18 cellular contexts compared by ENCODE assay signal in the genomic region with DNA sequence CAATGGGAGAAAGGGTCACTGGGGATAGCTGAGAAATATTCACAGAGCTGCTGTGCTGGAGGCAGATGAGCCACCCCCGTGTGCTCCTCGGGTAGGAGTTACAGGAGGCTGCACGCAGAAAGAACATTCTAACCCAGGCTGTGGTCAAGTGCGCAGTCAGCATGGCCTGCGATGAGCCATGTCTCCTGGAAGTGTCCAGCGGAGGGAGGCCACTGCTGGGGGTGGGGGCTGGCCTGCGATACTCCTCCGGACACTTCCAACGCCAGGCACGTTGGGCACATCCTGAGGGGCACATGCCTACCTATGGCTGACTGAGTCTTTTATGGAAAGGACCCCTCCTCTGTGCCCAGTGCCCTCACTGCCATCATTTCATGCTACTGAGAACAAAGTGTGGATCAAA.
"Had no signal": no experiment of that assay in that cellular context is flagged by ENCODE, and none has a peak within 500 bp of the region (broad histone marks: within the 10 kb centered on the region; RNA-seq: fewer than 3 reads in every experiment).

No MANE protein-coding gene starts in this region.

- ATAC-seq: activated CD4-positive, CD25-positive, alpha-beta regulatory T cell treated with anti-CD3 and anti-CD28 coated beads, Interleukin-2, amount 50 U/mL, for 24 hours; esophagus mucosa; left cardiac atrium; right lobe of liver; stimulated activated naive B cell treated with anti-CD40 and anti-IgM and Interleukin-4, amounts not matched to agents 10 μg/mL and 1 μg/mL and 100 μg/mL, for 72 hours had no signal

- DNase-seq: activated CD4-positive, alpha-beta memory T cell treated with anti-CD3 and anti-CD28 coated beads, Interleukin-2, amount 10 ng/mL, durations not matched to agents 7 days and 5 days; activated CD4-positive, alpha-beta T cell treated with anti-CD3 and anti-CD28 coated beads, Interleukin-2, amount 10 ng/mL, durations not matched to agents 24 days and 14 days; activated effector memory CD4-positive, alpha-beta T cell treated with anti-CD3 and anti-CD28 coated beads, Interleukin-2, amount 50 U/mL, for 16 hours; activated naive CD4-positive, alpha-beta T cell treated with anti-CD3 and anti-CD28 coated beads, Interleukin-2, amount 10 ng/mL, durations not matched to agents 7 days and 5 days; activated T-cell treated with anti-CD3 and anti-CD28 coated beads for 4 hours; amygdala; dermis blood vessel endothelial cell; effector CD8-positive, alpha-beta T cell; left cardiac atrium; right lobe of liver; stimulated activated CD8-positive, alpha-beta memory T cell treated with anti-CD3 and anti-CD28 coated beads, Interleukin-4, amount 100 ng/mL, for 48 hours; stimulated activated naive B cell treated with anti-CD40 and anti-IgM and Interleukin-4, amounts not matched to agents 10 μg/mL and 1 μg/mL and 100 μg/mL, for 72 hours; SW 1271; T-helper 2 cell had no signal

- H3K27ac ChIP-seq: neutrophil, parathyroid adenoma had no signal

- H3K27me3 ChIP-seq: right lobe of liver had no signal

- H3K9me3 ChIP-seq: neutrophil, right lobe of liver had no signal

- H3K36me3 ChIP-seq: neutrophil, right lobe of liver had no signal

- H3K4me3 ChIP-seq: right lobe of liver had no signal
